In genomic region chr2:220894069-220894468, GRCh38 we compare ENCODE assay signal across 11 cellular contexts.
"Had no signal": no experiment of that assay in that cellular context is flagged by ENCODE, and none has a peak within 500 bp of the region (broad histone marks: within the 10 kb centered on the region; RNA-seq: fewer than 3 reads in every experiment).

No MANE protein-coding gene starts in this region.

- H3K4me3 ChIP-seq: body of pancreas, heart right ventricle had no signal

- FAIRE-seq: colon had no signal

- H3K27me3 ChIP-seq: body of pancreas, heart right ventricle had no signal

- DNase-seq: activated CD4-positive, alpha-beta T cell treated with anti-CD3 and anti-CD28 coated beads for 1 hour; activated CD4-positive, alpha-beta T cell treated with anti-CD3 and anti-CD28 coated beads, Interleukin-2, amount 50 U/mL, for 4 hours; activated gamma-delta T cell; body of pancreas; caudate nucleus; heart right ventricle; occipital lobe; posterior cingulate gyrus; stimulated activated naive B cell treated with anti-CD40 and anti-IgM and Interleukin-4, amounts not matched to agents 10 μg/mL and 1 μg/mL and 100 μg/mL, for 72 hours; T-helper 2 cell had no signal

- H3K36me3 ChIP-seq: heart right ventricle had no signal

- ATAC-seq: body of pancreas; stimulated activated naive B cell treated with anti-CD40 and anti-IgM and Interleukin-4, amounts not matched to agents 10 μg/mL and 1 μg/mL and 100 μg/mL, for 72 hours had no signal
